ENCODE assay signal across 9 cellular contexts in genomic region chr11:1749020-1749758, GRCh38. TPM values are rescaled to one million over a fixed set of nuclear protein-coding genes. Genes with fewer than 3 reads are reported as not detected.
DNase-seq lines count a peak whose midpoint lies in the region; ATAC-seq and TF ChIP-seq lines count a peak whose summit lies in the region.
"Had no signal": no experiment of that assay in that cellular context is flagged by ENCODE, and none has a peak within 500 bp of the region (broad histone marks: within the 10 kb centered on the region; RNA-seq: fewer than 3 reads in every experiment).

No MANE protein-coding gene starts in this region.

- intact Hi-C loops in lower leg skin (cut with DNase I; ENCODE audit: low total_unique reads) = no loop called here

- TF ChIP-seq CTCF in chondrocyte (IDR thresholded peaks at IDR 0.05) = no peak
- TF ChIP-seq CTCF in lower leg skin (IDR thresholded peaks at IDR 0.05) = no peak

- DNase-seq in activated naive CD4-positive, alpha-beta T cell treated with anti-CD3 and anti-CD28 coated beads, Interleukin-2, amount 10 ng/mL, durations not matched to agents 7 days and 5 days = no peak
- DNase-seq in chondrocyte (ENCODE audit: low spot score) (peak; percentile 86), lower leg skin (ENCODE audit: low spot score in 2 of 2) (peak in 1 of 2 donors; percentile 85), GM19240 (ENCODE audit: insufficient read length, low spot score) (no peak)
- no peak for DNase-seq in stimulated activated CD4-positive, alpha-beta T cell treated with anti-CD3 and anti-CD28 coated beads, Interleukin-4, amount 100 ng/mL, for 1 hour

- H3K27ac Mint-ChIP-seq in activated naive CD4-positive, alpha-beta T cell treated with anti-CD3 and anti-CD28 coated beads, Interleukin-2, amount 50 U/mL, for 24 hours = no peak overlapping the region
- H3K27ac Mint-ChIP-seq in activated naive CD4-positive, alpha-beta T cell treated with anti-CD3 and anti-CD28 coated beads, Interleukin-2, amount 10 ng/mL, durations not matched to agents 7 days and 5 days = no peak overlapping the region
- peak overlapping the region; percentile 99 for H3K27ac Mint-ChIP-seq in chondrocyte (ENCODE audit: unreplicated experiment)

- H3K36me3 ChIP-seq in urinary bladder (ENCODE audit: insufficient read depth) = no peaks in the 10 kb centered on the region

- H3K4me1 Mint-ChIP-seq in activated naive CD4-positive, alpha-beta T cell treated with anti-CD3 and anti-CD28 coated beads, Interleukin-2, amount 50 U/mL, for 24 hours = peaks cover 23% of the 10 kb centered on the region
- peaks cover 16% of the 10 kb centered on the region for H3K4me1 Mint-ChIP-seq in activated naive CD4-positive, alpha-beta T cell treated with anti-CD3 and anti-CD28 coated beads, Interleukin-2, amount 10 ng/mL, durations not matched to agents 7 days and 5 days
- H3K4me1 Mint-ChIP-seq in chondrocyte (ENCODE audit: low read depth) = peaks cover 73% of the 10 kb centered on the region

- WGBS in lower leg skin, 2 donors = 12 to 19% methylated on average over 25 to 30 of the region's 59 CpGs
- WGBS in urinary bladder = 3% methylated on average over 59 of the region's 59 CpGs

- peaks cover 11% of the 10 kb centered on the region for H3K27me3 Mint-ChIP-seq in activated naive CD4-positive, alpha-beta T cell treated with anti-CD3 and anti-CD28 coated beads, Interleukin-2, amount 50 U/mL, for 24 hours
- peaks cover 53% of the 10 kb centered on the region for H3K27me3 Mint-ChIP-seq in activated naive CD4-positive, alpha-beta T cell treated with anti-CD3 and anti-CD28 coated beads, Interleukin-2, amount 10 ng/mL, durations not matched to agents 7 days and 5 days
- H3K27me3 Mint-ChIP-seq in chondrocyte (ENCODE audit: low read depth) = no peaks in the 10 kb centered on the region

- no peak overlapping the region for H3K27ac ChIP-seq in urinary bladder (ENCODE audit: low read depth)

- TF ChIP-seq POLR2A in lower leg skin (IDR thresholded peaks at IDR 0.05) = no peak

- H3K9me3 Mint-ChIP-seq in activated naive CD4-positive, alpha-beta T cell treated with anti-CD3 and anti-CD28 coated beads, Interleukin-2, amount 50 U/mL, for 24 hours = no peaks in the 10 kb centered on the region
- peaks cover 10% of the 10 kb centered on the region for H3K9me3 Mint-ChIP-seq in activated naive CD4-positive, alpha-beta T cell treated with anti-CD3 and anti-CD28 coated beads, Interleukin-2, amount 10 ng/mL, durations not matched to agents 7 days and 5 days
- no peaks in the 10 kb centered on the region for H3K9me3 Mint-ChIP-seq in chondrocyte (ENCODE audit: low read depth)

- no peak for ATAC-seq in HG03442 (IDR thresholded peaks at IDR 0.05; ENCODE audit: unreplicated experiment)

- H3K4me3 ChIP-seq in lower leg skin (ENCODE audit: low read depth, poor library complexity, severe bottlenecking) (peak overlapping the region; percentile 26), urinary bladder (ENCODE audit: low read depth, low read length) (peak overlapping the region; percentile 31)

- peaks cover 2% of the 10 kb centered on the region for H3K36me3 Mint-ChIP-seq in activated naive CD4-positive, alpha-beta T cell treated with anti-CD3 and anti-CD28 coated beads, Interleukin-2, amount 50 U/mL, for 24 hours
- peaks cover 11% of the 10 kb centered on the region for H3K36me3 Mint-ChIP-seq in activated naive CD4-positive, alpha-beta T cell treated with anti-CD3 and anti-CD28 coated beads, Interleukin-2, amount 10 ng/mL, durations not matched to agents 7 days and 5 days
- H3K36me3 Mint-ChIP-seq in chondrocyte (ENCODE audit: low read depth) = peaks cover 29% of the 10 kb centered on the region

- H3K4me3 Mint-ChIP-seq in activated naive CD4-positive, alpha-beta T cell treated with anti-CD3 and anti-CD28 coated beads, Interleukin-2, amount 50 U/mL, for 24 hours = peak overlapping the region; percentile 36
- H3K4me3 Mint-ChIP-seq in activated naive CD4-positive, alpha-beta T cell treated with anti-CD3 and anti-CD28 coated beads, Interleukin-2, amount 10 ng/mL, durations not matched to agents 7 days and 5 days = no peak overlapping the region
- peak overlapping the region; percentile 92 for H3K4me3 Mint-ChIP-seq in chondrocyte (ENCODE audit: unreplicated experiment)

- H3K4me1 ChIP-seq in urinary bladder (ENCODE audit: insufficient read depth) = no peaks in the 10 kb centered on the region

- CTCF ChIA-PET in activated naive CD4-positive, alpha-beta T cell treated with anti-CD3 and anti-CD28 coated beads, Interleukin-2, amount 10 ng/mL, durations not matched to agents 7 days and 5 days (lab: Charles Lee) = no interaction called here

RNA-seq across cellular contexts. Expression of gene IFITM10, which starts 1.2 kb away (rescaled TPM):
- total RNA-seq in chondrocyte (39.8 to 159 TPM (median 41.2 TPM) in 3 replicates), lower leg skin (10 to 100 TPM in 1 of 4 donors, 1 to 10 TPM in 3; 2.5 to 13.7 (median 6.3) TPM), urinary bladder (1.0 TPM)
- polyA plus RNA-seq in urinary bladder = 1.9 TPM
- total RNA-seq: G401 had no signal

RNA-seq across cellular contexts. Expression of gene CTSD, which starts 14.5 kb away (rescaled TPM):
- total RNA-seq in chondrocyte (935 to 3,230 TPM (median 949 TPM) in 3 replicates), lower leg skin (100 to 1,000 TPM; 573 to 913 (median 707) TPM), urinary bladder (76.4 TPM)
- 495 TPM for polyA plus RNA-seq in urinary bladder

RNA-seq across cellular contexts. Expression of gene KRTAP5-6, which starts 52.2 kb away (rescaled TPM):
- not detected in 3 replicates for total RNA-seq in chondrocyte
- total RNA-seq in lower leg skin = 1 to 10 TPM in 1 of 4 donors, not detected in 3; 6.7 TPM
- total RNA-seq in urinary bladder = not detected
- polyA plus RNA-seq in urinary bladder = not detected
- total RNA-seq: G401 had no signal
